In the genomic region with DNA sequence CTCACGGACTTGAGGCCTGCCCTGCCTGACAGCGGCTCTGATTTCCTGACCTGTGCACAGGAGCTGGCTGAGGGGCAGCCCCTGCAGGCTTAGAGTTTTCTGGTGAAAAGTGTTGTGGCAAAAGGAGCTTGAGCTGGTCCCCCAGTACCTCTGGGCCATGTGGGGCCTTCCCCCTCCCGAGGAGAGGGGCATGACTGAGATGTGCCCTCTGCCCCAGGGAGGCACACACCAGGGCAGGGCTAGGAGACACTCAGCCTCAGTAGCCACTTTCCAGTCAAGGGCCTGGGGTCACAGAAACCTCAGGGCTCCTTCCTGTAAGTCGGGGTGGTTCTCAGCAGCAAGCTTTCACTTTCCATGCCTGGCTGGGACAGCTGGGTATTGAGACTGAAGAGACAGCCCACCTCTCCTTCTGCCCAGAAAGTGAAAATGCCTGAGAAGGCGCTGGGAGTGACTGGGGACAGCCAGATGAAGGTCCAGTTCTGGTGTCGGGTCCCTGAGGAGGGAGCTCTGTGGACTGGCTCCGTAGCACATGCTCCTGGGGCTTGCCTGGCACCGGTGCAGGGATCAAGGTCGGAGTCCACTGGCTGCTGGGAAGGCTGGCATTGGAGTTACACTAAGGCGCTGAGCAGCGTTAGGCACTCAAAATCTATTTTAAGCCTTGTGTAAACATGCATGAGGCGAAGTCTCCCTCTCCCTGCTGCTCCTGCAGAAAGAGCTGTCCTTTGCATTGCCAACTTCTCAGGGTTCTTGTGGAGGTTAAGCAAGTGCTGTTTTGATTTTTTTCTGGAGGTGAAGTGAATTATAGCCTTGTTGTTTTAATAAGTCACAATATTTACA, we compare ENCODE assay signal across 8 cellular contexts.
DNase-seq lines count a peak whose midpoint lies in the region; ATAC-seq, FAIRE-seq and TF ChIP-seq lines count a peak whose summit lies in the region.

No MANE protein-coding gene starts in this region.

- peak overlapping the region; percentile 12 for H3K27ac ChIP-seq in HepG2 (ENCODE audit: extremely low read length, insufficient read depth, low read length)

- H3K27me3 Mint-ChIP-seq in T-helper 1 cell treated with Interleukin-12 subunit alpha and Interleukin-12 subunit beta and Interleukin-4 antibody, amounts not matched to agents 30 μg/mL and 1 μg/mL, for 36 hours (ENCODE audit: low read depth), result no peaks in the 10 kb centered on the region

- no peaks in the 10 kb centered on the region for H4K20me1 ChIP-seq in HepG2 (ENCODE audit: insufficient read depth, low read length)

- DNase-seq in DMS153 treated with DMSO at 0.1 percent for 48 hours (lab: John Stamatoyannopoulos, UW; ENCODE audit: unreplicated experiment) (peak; percentile 92), LoVo (ENCODE audit: low spot score) (peak; percentile 67), brain pericyte (ENCODE audit: low read depth, low spot score) (peak; percentile 66), HepG2 (ENCODE audit: low spot score) (peak; percentile 55), DMS114 treated with DMSO at 0.1 percent for 48 hours (lab: John Stamatoyannopoulos, UW; ENCODE audit: unreplicated experiment) (no peak)
- peak; percentile 16 to 48 (median 39) for DNase-seq in stimulated activated CD4-positive, alpha-beta T cell treated with anti-CD3 and anti-CD28 coated beads, TNF-alpha, amount 100 ng/mL, for 4 hours (ENCODE audit: low read depth in 3 of 3)

- H3K27me3 ChIP-seq in HepG2 (ENCODE audit: control insufficient read depth in 1 of 2, insufficient read depth in 2 of 2, low read length in 2 of 2), result peaks cover 0 to 7% of the 10 kb centered on the region in 2 experiments; a peak in 1 of 5 replicates

- ATAC-seq in GM21529 (IDR thresholded peaks at IDR 0.05; ENCODE audit: unreplicated experiment) (peak; percentile 97), HepG2 (peak; percentile 66)

- no peaks in the 10 kb centered on the region for H3K36me3 ChIP-seq in HepG2 (replicated peaks in 1 of 2; ENCODE audit: control insufficient read depth in 1 of 2, insufficient read depth in 2 of 2, low read length in 2 of 2)

- TF ChIP-seq EP300 in HepG2 (IDR thresholded peaks at IDR 0.05; ENCODE audit: low read depth in 2 of 2, low read length in 2 of 2), result no peak
- no peak for TF ChIP-seq EP300 in HepG2 (CRISPR knock-in tag; IDR thresholded peaks at IDR 0.05; ENCODE audit: borderline replicate concordance)

- peak overlapping the region; percentile 72 for H3K27ac Mint-ChIP-seq in T-helper 1 cell treated with Interleukin-12 subunit alpha and Interleukin-12 subunit beta and Interleukin-4 antibody, amounts not matched to agents 30 μg/mL and 1 μg/mL, for 36 hours

- peak overlapping the region; percentile 73 for H3K4me2 ChIP-seq in HepG2 (ENCODE audit: low read depth, low read length)

- BruUV-seq in HepG2 (replicated peaks; lab: Mats Ljungman, UMichigan), result no TSS peak

- peaks cover under 1% of the 10 kb centered on the region for H3K9me3 Mint-ChIP-seq in T-helper 1 cell treated with Interleukin-12 subunit alpha and Interleukin-12 subunit beta and Interleukin-4 antibody, amounts not matched to agents 30 μg/mL and 1 μg/mL, for 36 hours

- peak overlapping the region in 1 of 3 experiments; percentile 55; a peak in 2 of 6 replicates for H3K4me3 ChIP-seq in HepG2 (replicated peaks in 1 of 3; ENCODE audit: insufficient read depth in 1 of 3, low read depth in 2 of 3, low read length in 3 of 3)

- intact Hi-C loops in HepG2 (cut with micrococcal nuclease; ENCODE audit: unreplicated experiment), result no loop called here

- 0 out of 2 replicates have a peak, but pooled peaks have one; percentile 5 for TF ChIP-seq CTCF in HepG2 (CRISPR knock-in tag; IDR thresholded peaks at IDR 0.05)

- no peak overlapping the region for H3K9ac ChIP-seq in HepG2 (ENCODE audit: insufficient read depth, low read depth, low read length)

- no peaks in the 10 kb centered on the region for H3K36me3 Mint-ChIP-seq in T-helper 1 cell treated with Interleukin-12 subunit alpha and Interleukin-12 subunit beta and Interleukin-4 antibody, amounts not matched to agents 30 μg/mL and 1 μg/mL, for 36 hours (ENCODE audit: low read depth)

- H3K4me1 Mint-ChIP-seq in T-helper 1 cell treated with Interleukin-12 subunit alpha and Interleukin-12 subunit beta and Interleukin-4 antibody, amounts not matched to agents 30 μg/mL and 1 μg/mL, for 36 hours (ENCODE audit: low read depth), result peaks cover 28% of the 10 kb centered on the region

- in situ Hi-C loops in HepG2 (cut with HindIII; ENCODE audit: extremely low pct_ligation_motif_present, low pct_unique_long_range_greater_than_20kb), result no loop called here

- H3K79me2 ChIP-seq in HepG2 (ENCODE audit: insufficient read depth, low read length), result no peaks in the 10 kb centered on the region

- no peak overlapping the region for H2AFZ ChIP-seq in HepG2 (ENCODE audit: low read length)

- FAIRE-seq in HepG2 (lab: Jason Lieb, UNC), result peak; percentile 46

- H3K9me3 ChIP-seq in HepG2 (ENCODE audit: low read length), result no peaks in the 10 kb centered on the region

- no peak for TF ChIP-seq POLR2A in HepG2 (IDR thresholded peaks at IDR 0.05; ENCODE audit: insufficient read depth in 1 of 2, low read depth in 2 of 2, low read length in 2 of 2)

- H3K4me1 ChIP-seq in HepG2 (ENCODE audit: insufficient read depth, low read length), result peaks cover 48% of the 10 kb centered on the region

- CTCF ChIA-PET in HepG2 (lab: Yijun Ruan, JAX; ENCODE audit: low intra/inter-chr PET ratio, low total read pairs), result no interaction called here

- no peak for TF ChIP-seq RAD21 in HepG2 (CRISPR knock-in tag; IDR thresholded peaks at IDR 0.05)

- POLR2A ChIA-PET in HepG2 (lab: Yijun Ruan, JAX), result no interaction called here

- WGBS in HepG2 (ENCODE audit: low lambda C conversion rate), result 0% methylated on average over 3 of the region's 12 CpGs

- peak overlapping the region; percentile 43 for H3K4me3 Mint-ChIP-seq in T-helper 1 cell treated with Interleukin-12 subunit alpha and Interleukin-12 subunit beta and Interleukin-4 antibody, amounts not matched to agents 30 μg/mL and 1 μg/mL, for 36 hours

TF ChIP-seq in HepG2, 621 proteins besides CTCF, POLR2A, EP300 and RAD21 (continues in another document):
- TF ChIP-seq PAWR (CRISPR knock-in tag; IDR thresholded peaks at IDR 0.05; ENCODE audit: borderline replicate concordance), result no peak
- peak; percentile 70 for TF ChIP-seq NRL (CRISPR knock-in tag; IDR thresholded peaks at IDR 0.05; ENCODE audit: borderline replicate concordance)
- TF ChIP-seq TSC22D2 (CRISPR knock-in tag; IDR thresholded peaks at IDR 0.05; ENCODE audit: borderline replicate concordance), result no peak
- TF ChIP-seq MED8 (CRISPR knock-in tag; IDR thresholded peaks at IDR 0.05; ENCODE audit: insufficient replicate concordance), result no peak
- TF ChIP-seq, protein P1, sequence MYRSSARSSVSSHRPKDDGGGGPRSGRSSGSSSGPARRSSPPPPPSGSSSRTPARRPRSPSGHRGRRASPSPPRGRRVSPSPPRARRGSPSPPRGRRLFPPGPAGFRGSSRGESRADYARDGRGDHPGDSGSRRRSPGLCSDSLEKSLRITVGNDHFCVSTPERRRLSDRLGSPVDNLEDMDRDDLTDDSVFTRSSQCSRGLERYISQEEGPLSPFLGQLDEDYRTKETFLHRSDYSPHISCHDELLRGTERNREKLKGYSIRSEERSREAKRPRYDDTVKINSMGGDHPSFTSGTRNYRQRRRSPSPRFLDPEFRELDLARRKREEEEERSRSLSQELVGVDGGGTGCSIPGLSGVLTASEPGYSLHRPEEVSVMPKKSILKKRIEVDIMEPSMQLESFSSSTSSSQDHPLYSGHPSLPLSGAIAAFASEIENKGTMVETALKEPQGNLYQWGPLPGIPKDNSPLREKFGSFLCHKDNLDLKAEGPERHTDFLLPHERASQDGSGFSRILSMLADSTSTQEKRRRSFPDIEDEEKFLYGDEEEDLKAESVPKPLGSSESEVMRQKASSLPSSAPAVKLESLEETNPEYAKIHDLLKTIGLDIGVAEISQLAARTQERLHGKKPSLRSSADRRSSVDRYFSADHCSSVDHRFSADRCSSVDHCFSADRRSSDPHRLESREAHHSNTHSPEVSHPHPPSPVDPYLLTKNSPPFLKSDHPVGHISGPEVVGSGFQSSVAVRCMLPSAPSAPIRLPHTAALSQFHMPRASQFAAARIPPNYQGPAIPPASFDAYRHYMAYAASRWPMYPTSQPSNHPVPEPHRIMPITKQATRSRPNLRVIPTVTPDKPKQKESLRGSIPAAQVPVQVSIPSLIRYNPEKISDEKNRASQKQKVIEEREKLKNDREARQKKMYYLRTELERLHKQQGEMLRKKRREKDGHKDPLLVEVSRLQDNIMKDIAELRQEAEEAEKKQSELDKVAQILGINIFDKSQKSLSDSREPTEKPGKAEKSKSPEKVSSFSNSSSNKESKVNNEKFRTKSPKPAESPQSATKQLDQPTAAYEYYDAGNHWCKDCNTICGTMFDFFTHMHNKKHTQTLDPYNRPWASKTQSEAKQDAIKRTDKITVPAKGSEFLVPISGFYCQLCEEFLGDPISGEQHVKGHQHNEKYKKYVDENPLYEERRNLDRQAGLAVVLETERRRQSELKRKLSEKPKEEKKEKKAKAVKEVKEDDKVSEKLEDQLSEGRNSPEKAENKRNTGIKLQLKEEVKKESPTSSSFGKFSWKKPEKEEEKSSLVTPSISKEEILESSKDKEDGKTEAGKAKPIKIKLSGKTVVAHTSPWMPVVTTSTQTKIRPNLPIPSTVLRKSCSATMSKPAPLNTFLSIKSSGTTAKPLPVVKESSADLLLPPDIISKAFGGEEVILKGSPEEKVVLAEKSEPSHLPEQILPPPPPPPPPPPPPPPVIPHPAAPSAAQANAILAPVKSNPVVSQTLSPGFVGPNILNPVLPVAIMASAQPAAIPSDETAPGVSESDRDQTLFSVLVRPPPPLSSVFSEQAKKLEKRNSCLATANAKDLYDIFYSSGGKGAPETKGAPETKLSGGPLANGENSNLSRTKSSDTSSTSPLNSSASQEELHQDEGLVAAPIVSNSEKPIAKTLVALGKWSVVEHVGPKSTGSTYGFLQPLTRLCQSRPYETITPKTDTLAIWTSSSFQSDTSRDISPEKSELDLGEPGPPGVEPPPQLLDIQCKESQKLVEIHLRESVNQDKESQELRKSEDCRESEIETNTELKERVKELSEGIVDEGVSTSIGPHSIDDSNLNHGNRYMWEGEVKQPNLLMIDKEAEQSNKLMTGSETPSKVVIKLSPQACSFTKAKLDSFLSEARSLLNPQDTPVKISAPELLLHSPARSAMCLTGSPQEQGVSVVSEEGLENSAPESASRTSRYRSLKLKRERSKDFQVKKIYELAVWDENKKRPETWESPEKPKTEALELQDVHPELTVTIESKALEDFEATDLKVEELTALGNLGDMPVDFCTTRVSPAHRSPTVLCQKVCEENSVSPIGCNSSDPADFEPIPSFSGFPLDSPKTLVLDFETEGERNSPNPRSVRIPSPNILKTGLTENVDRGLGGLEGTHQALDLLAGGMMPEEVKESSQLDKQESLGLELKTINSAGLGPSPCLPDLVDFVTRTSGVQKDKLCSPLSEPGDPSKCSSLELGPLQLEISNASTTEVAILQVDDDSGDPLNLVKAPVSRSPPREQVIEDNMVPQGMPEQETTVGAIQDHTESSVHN (CRISPR knock-in tag; IDR thresholded peaks at IDR 0.05), result no peak
- 0 out of 2 replicates have a peak, but pooled peaks have one; percentile 45 for TF ChIP-seq ZNF317 (CRISPR knock-in tag; IDR thresholded peaks at IDR 0.05)
- no peak for TF ChIP-seq CC2D1A (CRISPR knock-in tag; IDR thresholded peaks at IDR 0.05)
- TF ChIP-seq FIP1L1 (IDR thresholded peaks at IDR 0.05; ENCODE audit: borderline replicate concordance, insufficient read depth, low read depth, low read length), result no peak
